Comparison of ENCODE assay signal across 9 cellular contexts in genomic region chr17:5516060-5516792, GRCh38. TPM values are rescaled to one million over a fixed set of nuclear protein-coding genes. Genes with fewer than 3 reads are reported as not detected.
DNase-seq lines count a peak whose midpoint lies in the region; ATAC-seq and TF ChIP-seq lines count a peak whose summit lies in the region.
"Had no signal": no experiment of that assay in that cellular context is flagged by ENCODE, and none has a peak within 500 bp of the region (broad histone marks: within the 10 kb centered on the region; RNA-seq: fewer than 3 reads in every experiment).

No MANE protein-coding gene starts in this region.

- in situ Hi-C loops in GM23248 (cut with MboI): no loop called here

- H3F3A ChIP-seq in GM23248 (ENCODE audit: insufficient read depth): peaks cover 29% of the 10 kb centered on the region

- H3K79me2 ChIP-seq in GM23248 (ENCODE audit: insufficient read depth): no peaks in the 10 kb centered on the region; the same call in 1 of the 2 replicates

- H2AFZ ChIP-seq in GM23248: 0 out of 2 replicates have a peak overlapping the region, but pooled peaks have one; percentile 26

- CTCF ChIA-PET in RWPE1 (lab: Yijun Ruan, JAX): interaction anchor here (0.5 to 0.6 kb wide), 2 partner anchors 189 to 454 kb away, joined by 3 to 4 read pairs; no protein-coding TSS in a partner anchor

- H3K27ac ChIP-seq in GM23248 (peak overlapping the region; percentile 76), RWPE1 (peak overlapping the region; percentile 65), rectal smooth muscle tissue (ENCODE audit: low read depth, low read length) (peak overlapping the region; percentile 60)

- H3K9ac ChIP-seq in GM23248 (peak overlapping the region; percentile 22; the same call in 1 of the 2 replicates), rectal smooth muscle tissue (ENCODE audit: low read length) (no peak overlapping the region)

- ATAC-seq in GM19455 (IDR thresholded peaks at IDR 0.05; ENCODE audit: unreplicated experiment) (no peak), GM21447 (IDR thresholded peaks at IDR 0.05; ENCODE audit: unreplicated experiment) (no peak)

- no peaks in the 10 kb centered on the region for H3K9me3 ChIP-seq in GM23248 (ENCODE audit: low read depth)

- peaks cover 14% of the 10 kb centered on the region; the same call in 1 of the 2 replicates for H3K36me3 ChIP-seq in GM23248 (ENCODE audit: low read depth)
- peaks cover 6% of the 10 kb centered on the region for H3K36me3 ChIP-seq in rectal smooth muscle tissue (ENCODE audit: control insufficient read depth, insufficient read depth, low read length)

- peak overlapping the region; percentile 11; the same call in 1 of the 2 replicates for H3K4me3 ChIP-seq in GM23248
- H3K4me3 ChIP-seq in fibroblast of mammary gland (ENCODE audit: control insufficient read depth, low read depth, low read length): no peak overlapping the region
- H3K4me3 ChIP-seq in rectal smooth muscle tissue (ENCODE audit: low read length): no peak overlapping the region

- TF ChIP-seq CTCF in RWPE1 (conservative IDR thresholded peaks at IDR 0.05; ENCODE audit: low read depth) (no peak), fibroblast of mammary gland (conservative IDR thresholded peaks at IDR 0.05; ENCODE audit: control insufficient read depth, insufficient read depth, low read depth, low read length) (no peak)

- H3K4me1 ChIP-seq in GM23248 (ENCODE audit: insufficient read depth): peaks cover 24% of the 10 kb centered on the region
- H3K4me1 ChIP-seq in rectal smooth muscle tissue (ENCODE audit: control insufficient read depth, insufficient read depth, low read length): peaks cover 4% of the 10 kb centered on the region

- H3K9me2 ChIP-seq in GM23248 (ENCODE audit: insufficient read depth): no peaks in the 10 kb centered on the region

- DNase-seq in GM23248 (peak; percentile 98), RWPE1 (ENCODE audit: low spot score) (peak; percentile 89), fibroblast of mammary gland (ENCODE audit: low read depth) (peak; percentile 98), NCI-H1105 (lab: John Stamatoyannopoulos, UW) (no peak)
- no peak for DNase-seq in NK-92 treated with Interleukin-12 subunit alpha and Interleukin-12 subunit beta, amount 100 ng/mL, for 24 hours (lab: John Stamatoyannopoulos, UW)
- DNase-seq: NCI-H446 had no signal

- WGBS in GM23248 (ENCODE audit: low coverage in 1 of 2, low lambda C conversion rate in 2 of 2, missing lambda C conversion rate in 2 of 2), 2 experiments: 3 to 6% methylated on average over 5 of the region's 5 CpGs

- POLR2A ChIA-PET in RWPE1 (lab: Yijun Ruan, JAX; ENCODE audit: low non-redundant PET): no interaction called here

- no peaks in the 10 kb centered on the region for H4K20me1 ChIP-seq in GM23248 (ENCODE audit: insufficient read depth)

- H3K4me2 ChIP-seq in GM23248 (ENCODE audit: unreplicated experiment): peak overlapping the region; percentile 54

- H3K27me3 ChIP-seq in GM23248 (replicated peaks; ENCODE audit: insufficient read depth) (no peaks in the 10 kb centered on the region), rectal smooth muscle tissue (ENCODE audit: control insufficient read depth, insufficient read depth, low read length) (no peaks in the 10 kb centered on the region)

RNA-seq across cellular contexts. Expression of gene MIS12, which starts 29.9 kb away (rescaled TPM):
- 13.4 and 20.2 TPM in 2 replicates for total RNA-seq in GM23248 (2014; rRNA removed; shearing (Covaris generic))
- polyA plus RNA-seq in GM23248 (2016; fragmentation: Nextera tagmentation; extraction: Ambion mirVana): 10.5 and 12.9 TPM in 2 replicates

RNA-seq across cellular contexts. Expression of gene DERL2, which starts 30.2 kb away (rescaled TPM):
- 38.6 and 70.7 TPM in 2 replicates for total RNA-seq in GM23248 (2014; rRNA removed; shearing (Covaris generic))
- 159 and 160 TPM in 2 replicates for polyA plus RNA-seq in GM23248 (2016; fragmentation: Nextera tagmentation; extraction: Ambion mirVana)

RNA-seq across cellular contexts. Expression of gene DHX33, which starts 47.4 kb away (rescaled TPM):
- total RNA-seq in GM23248 (2014; rRNA removed; shearing (Covaris generic)): 4.4 and 6.3 TPM in 2 replicates
- 2.2 and 3.0 TPM in 2 replicates for polyA plus RNA-seq in GM23248 (2016; fragmentation: Nextera tagmentation; extraction: Ambion mirVana)

Comparison
In these comparisons a context has a peak if more than half of its experiments do, and no peak if none do; other contexts are left out.
1. DNase-seq: peak in GM23248 (single experiment), RWPE1 (single experiment) and fibroblast of mammary gland (single experiment); none in NK-92 treated with Interleukin-12 subunit alpha and Interleukin-12 subunit beta, amount 100 ng/mL, for 24 hours (single experiment) and NCI-H1105 (single experiment).
2. Peak in every context shown above with its lines, with median percentiles within 50 percentile points of each other: H3K27ac ChIP-seq.